In the genomic region with DNA sequence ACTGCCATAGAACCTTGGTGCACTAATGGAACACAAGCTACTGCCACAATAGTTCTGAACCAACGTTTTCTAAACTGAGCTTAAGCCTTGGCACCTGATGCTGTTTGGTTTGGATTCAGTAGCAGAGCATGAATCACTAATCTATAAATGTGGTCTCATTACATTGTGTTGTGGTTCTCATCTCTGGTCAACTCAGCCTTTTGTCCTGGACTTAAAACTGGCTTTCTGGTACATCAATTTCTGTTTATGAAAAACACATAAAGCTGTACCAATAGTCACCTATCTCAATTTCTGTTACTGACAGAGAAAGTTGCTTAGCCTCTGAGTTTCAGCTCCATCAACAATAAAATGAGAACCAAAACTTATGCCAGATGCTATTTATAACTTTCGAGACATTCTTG, we compare ENCODE assay signal across 26 cellular contexts.
DNase-seq lines count a peak whose midpoint lies in the region; ATAC-seq, FAIRE-seq and TF ChIP-seq lines count a peak whose summit lies in the region.
"Had no signal": no experiment of that assay in that cellular context is flagged by ENCODE, and none has a peak within 500 bp of the region (broad histone marks: within the 10 kb centered on the region; RNA-seq: fewer than 3 reads in every experiment).

No MANE protein-coding gene starts in this region.

- DNase-seq in GM12891 (ENCODE audit: insufficient read length, low spot score) (no peak), body of pancreas (peak in 3 of 4 donors; percentile 19 to 63 (median 25)), NOMO-1 (lab: John Stamatoyannopoulos, UW; ENCODE audit: unreplicated experiment in 2 of 2) (no peak), colonic mucosa (no peak), SW 1271 (lab: John Stamatoyannopoulos, UW) (no peak), T-helper 2 cell (no peak)
- DNase-seq: activated naive CD4-positive, alpha-beta T cell; activated T-cell treated with anti-CD3 and anti-CD28 coated beads, Interleukin-2, amount 50 U/mL, for 24 hours; adrenal gland; BE2C; effector memory CD8-positive, alpha-beta T cell; GDM1; mesenchymal stem cell; MV-4-11; NCI-H2171; NCI-H524; RPMI8226; upper lobe of right lung had no signal

- H3K9me3 ChIP-seq in body of pancreas (no peaks in the 10 kb centered on the region), colonic mucosa (no peaks in the 10 kb centered on the region)
- H3K9me3 ChIP-seq: adrenal gland, BE2C, neutrophil, upper lobe of right lung had no signal

- TF ChIP-seq POLR2A in GM12891 (IDR thresholded peaks at IDR 0.05; ENCODE audit: low read depth, low read length) = no peak
- TF ChIP-seq POLR2A in body of pancreas (IDR thresholded peaks at IDR 0.05) = no peak

- ATAC-seq in GM19351 (IDR thresholded peaks at IDR 0.05; ENCODE audit: unreplicated experiment) = peak; percentile 66
- peak; percentile 67 for ATAC-seq in HG03103 (IDR thresholded peaks at IDR 0.05; ENCODE audit: low read depth, unreplicated experiment)
- ATAC-seq in body of pancreas = peak; percentile 61
- ATAC-seq: effector memory CD8-positive, alpha-beta T cell; esophagus mucosa; upper lobe of right lung had no signal

- intact Hi-C loops in body of pancreas (cut with DNase I) (no loop called here), colonic mucosa (cut with DNase I) (no loop called here)

- H3K27ac ChIP-seq in body of pancreas = peak overlapping the region in 3 of 4 donors; percentile 21 to 67 (median 22)
- no peak overlapping the region for H3K27ac ChIP-seq in colonic mucosa
- H3K27ac ChIP-seq: adrenal gland, foreskin keratinocyte, neutrophil, skin epidermis, upper lobe of right lung had no signal

- H3K4me3 ChIP-seq in body of pancreas (no peak overlapping the region), colonic mucosa (no peak overlapping the region)
- H3K4me3 ChIP-seq: adrenal gland, skin epidermis, upper lobe of right lung had no signal

- H3K4me1 ChIP-seq in body of pancreas = peaks cover 23% of the 10 kb centered on the region
- H3K4me1 ChIP-seq in colonic mucosa = no peaks in the 10 kb centered on the region
- H3K4me1 ChIP-seq: adrenal gland, BE2C, foreskin keratinocyte, upper lobe of right lung had no signal

- TF ChIP-seq CTCF in body of pancreas (IDR thresholded peaks at IDR 0.05) (no peak), colonic mucosa (IDR thresholded peaks at IDR 0.05) (no peak)

- no peaks in the 10 kb centered on the region for H3K27me3 ChIP-seq in body of pancreas
- peaks cover 3% of the 10 kb centered on the region for H3K27me3 ChIP-seq in colonic mucosa
- H3K27me3 ChIP-seq: adrenal gland, BE2C, upper lobe of right lung had no signal

- H3K36me3 ChIP-seq in body of pancreas (replicated peaks in 1 of 2; ENCODE audit: insufficient read depth in 1 of 2, low read depth in 2 of 2) (no peaks in the 10 kb centered on the region), colonic mucosa (no peaks in the 10 kb centered on the region)
- H3K36me3 ChIP-seq: adrenal gland, BE2C, neutrophil, upper lobe of right lung had no signal

- no peak overlapping the region for H3K9ac ChIP-seq in colonic mucosa (ENCODE audit: low read depth in 2 of 2, low read length in 2 of 2)

- 48 to 54% methylated on average over 2 of the region's 2 CpGs for WGBS in body of pancreas, 2 donors

- FAIRE-seq in GM12891 (lab: Jason Lieb, UNC) = peak; percentile 78
- FAIRE-seq: bronchial epithelial cell, colon had no signal

TF ChIP-seq in GM12891, 5 proteins besides CTCF, POLR2A, EP300 and RAD21:
- TF ChIP-seq POU2F2 (IDR thresholded peaks at IDR 0.05; ENCODE audit: low read depth, low read length) = no peak
- no peak for TF ChIP-seq POLR2AphosphoS5 (IDR thresholded peaks at IDR 0.05; ENCODE audit: low read depth, low read length)
- TF ChIP-seq TAF1 (IDR thresholded peaks at IDR 0.05; ENCODE audit: low read depth, low read length) = no peak
- TF ChIP-seq SPI1 (IDR thresholded peaks at IDR 0.05; ENCODE audit: low read depth, low read length) = no peak
- TF ChIP-seq PAX5 (IDR thresholded peaks at IDR 0.05; ENCODE audit: insufficient read depth, low read length, severe bottlenecking) = no peak
TF ChIP-seq in GM12891: peak in this region for 0.

Comparison
In these comparisons a context has a peak if more than half of its experiments do, and no peak if none do; other contexts are left out.
1. DNase-seq: peak in body of pancreas (3 of 4); none in GM12891 (single experiment), NOMO-1 (0 of 2), colonic mucosa (single experiment), SW 1271 (0 of 2) and T-helper 2 cell (0 of 5).
2. Peak in every context shown above with its lines, with median percentiles within 50 percentile points of each other: ATAC-seq.